8 cellular contexts compared by ENCODE assay signal in the genomic region with DNA sequence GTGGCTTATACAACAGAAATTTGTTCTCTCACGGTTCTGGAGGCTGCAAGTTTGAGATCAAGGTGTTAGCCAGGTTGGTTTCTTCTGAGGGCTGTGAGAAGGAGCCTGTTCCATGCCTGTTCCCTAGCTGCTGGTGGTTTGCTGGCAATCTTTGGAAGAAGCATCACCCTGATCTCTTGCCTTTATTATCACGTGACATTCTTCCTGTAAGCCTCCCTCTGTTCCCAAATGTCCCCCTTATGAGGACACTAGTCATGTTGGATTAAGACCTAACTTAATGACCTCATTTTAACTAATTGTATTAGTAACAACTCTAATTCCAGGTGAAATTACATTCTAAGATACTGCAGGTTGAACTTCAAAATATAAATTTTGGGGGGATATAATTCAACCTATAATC.
"Had no signal": no experiment of that assay in that cellular context is flagged by ENCODE, and none has a peak within 500 bp of the region (broad histone marks: within the 10 kb centered on the region; RNA-seq: fewer than 3 reads in every experiment).

No MANE protein-coding gene starts in this region.

- H3K4me2 ChIP-seq: GM23338 had no signal

- DNase-seq: H7, HFFc6, KG1 had no signal

- H3K4me1 Mint-ChIP-seq: IgD-negative memory B cell had no signal

- H3K36me3 Mint-ChIP-seq: IgD-negative memory B cell had no signal

- H3K27ac Mint-ChIP-seq: GM23338, HFFc6, IgD-negative memory B cell had no signal

- H3K4me3 ChIP-seq: GM23338, HAP-1 had no signal

- H3K4me3 Mint-ChIP-seq: GM23338, HFFc6, IgD-negative memory B cell had no signal

- H3K4me1 ChIP-seq: HAP-1 had no signal

- H3K9me3 ChIP-seq: HAP-1 had no signal

- H2AFZ ChIP-seq: GM23338 had no signal

- FAIRE-seq: HTR-8/SVneo had no signal

- H3K9me3 Mint-ChIP-seq: IgD-negative memory B cell had no signal

- H3K27me3 Mint-ChIP-seq: IgD-negative memory B cell had no signal

- ATAC-seq: GM23338, HCT116 had no signal

- H3K36me3 ChIP-seq: HAP-1 had no signal
